ENCODE assay signal across 11 cellular contexts in the genomic region with DNA sequence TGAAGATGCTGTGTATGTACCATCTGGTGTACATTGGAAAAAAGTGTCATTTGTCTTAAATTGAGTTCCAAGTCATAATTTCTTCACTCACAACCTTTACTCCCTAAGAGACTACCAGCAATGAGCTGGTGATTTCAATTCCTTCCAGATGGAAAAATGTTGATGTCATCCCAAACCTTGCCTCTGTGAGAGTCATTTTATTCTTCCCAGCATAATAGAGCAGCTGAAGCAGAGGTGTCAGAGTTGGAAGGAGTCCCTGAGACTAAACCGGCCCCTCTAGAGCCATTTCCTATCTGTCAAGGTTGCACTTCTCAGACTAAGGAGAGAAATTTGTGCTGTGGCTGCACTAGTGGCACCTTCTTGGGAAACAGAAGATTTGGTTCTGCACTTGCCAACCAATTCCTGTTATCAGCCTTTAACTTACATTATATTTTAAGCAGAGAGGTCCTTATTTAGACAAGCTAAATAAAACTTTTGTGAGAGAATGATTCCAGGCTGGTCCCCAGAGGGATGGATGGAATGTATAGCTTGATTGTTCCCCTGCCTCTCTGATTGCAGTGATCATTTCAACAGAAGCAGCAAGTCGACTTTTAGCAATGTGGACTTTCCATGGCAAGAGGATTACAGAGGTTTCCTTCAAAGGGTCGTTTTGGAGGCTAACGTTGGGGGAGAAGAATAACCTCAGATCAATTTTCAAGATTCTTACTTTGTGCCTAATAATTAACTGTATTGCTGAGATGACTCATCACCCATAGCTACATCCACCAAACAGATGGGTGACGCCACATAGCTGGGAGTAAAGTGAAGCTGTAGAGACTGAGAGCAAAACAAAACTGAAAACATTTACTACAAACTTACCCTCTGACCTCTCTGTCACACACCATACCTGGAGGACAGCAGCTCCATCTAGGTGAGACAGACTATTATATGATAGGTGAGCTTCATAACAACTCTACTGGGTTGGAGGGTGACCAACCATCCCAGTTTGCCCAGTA.
A peak's percentile ranks its signal among the peaks of the same experiment; 100 is the strongest.
DNase-seq lines count a peak whose midpoint lies in the region; ATAC-seq and TF ChIP-seq lines count a peak whose summit lies in the region.
"Had no signal": no experiment of that assay in that cellular context is flagged by ENCODE, and none has a peak within 500 bp of the region (broad histone marks: within the 10 kb centered on the region; RNA-seq: fewer than 3 reads in every experiment).

No MANE protein-coding gene starts in this region.

- intact Hi-C loops in vagina (cut with DNase I) = no loop called here
- intact Hi-C loops in ascending aorta (cut with DNase I) = no loop called here

- peak overlapping the region; percentile 42 for H3K4me2 ChIP-seq in mesenchymal stem cell (ENCODE audit: low read length, poor library complexity, severe bottlenecking)

- no peak overlapping the region for H4K91ac ChIP-seq in mesenchymal stem cell (ENCODE audit: low read length)

- H2AFZ ChIP-seq in mesenchymal stem cell (ENCODE audit: low read depth, low read length) = no peak overlapping the region

- POLR2A ChIA-PET in HEK293 (lab: Yijun Ruan, JAX) = no interaction called here

- no peak for TF ChIP-seq POLR2A in vagina (IDR thresholded peaks at IDR 0.05)

- H3K9me3 ChIP-seq in HEK293 (ENCODE audit: control insufficient read depth, insufficient read depth, low read depth, low read length) (no peaks in the 10 kb centered on the region), mesenchymal stem cell (ENCODE audit: control insufficient read depth, low read length) (peaks cover 8% of the 10 kb centered on the region), vagina (no peaks in the 10 kb centered on the region), ascending aorta (peaks cover 0 to 4% of the 10 kb centered on the region in 2 donors)

- CTCF ChIA-PET in HEK293 (lab: Yijun Ruan, JAX) = interaction anchor here (1.5 kb wide), 2 partner anchors 18 to 218 kb away, joined by 3 to 6 read pairs; no protein-coding TSS in a partner anchor

- peak; percentile 100 for ATAC-seq in GM18508 (IDR thresholded peaks at IDR 0.05; ENCODE audit: insufficient read depth, unreplicated experiment)
- ATAC-seq: Panc1 had no signal

- H3K4me3 ChIP-seq in HEK293 (ENCODE audit: low read depth, low read length) (no peak overlapping the region), mesenchymal stem cell (ENCODE audit: insufficient read depth in 1 of 2, low read depth in 1 of 2, low read length in 2 of 2) (peak overlapping the region in 1 of 2 experiments; percentile 38), vagina (no peak overlapping the region), ascending aorta (no peak overlapping the region)
- H3K4me3 ChIP-seq: lung had no signal

- H3K18ac ChIP-seq in mesenchymal stem cell (ENCODE audit: low read depth in 1 of 2, low read length in 2 of 2) = no peak overlapping the region

- H3K27me3 ChIP-seq in mesenchymal stem cell (ENCODE audit: control insufficient read depth in 1 of 2, insufficient read depth in 1 of 2, low read length in 2 of 2) (no peaks in the 10 kb centered on the region), vagina (no peaks in the 10 kb centered on the region), ascending aorta (no peaks in the 10 kb centered on the region)

- no peak overlapping the region for H2AK5ac ChIP-seq in mesenchymal stem cell (ENCODE audit: low read length, severe bottlenecking)

- peak overlapping the region; percentile 67 for H3K9ac ChIP-seq in mesenchymal stem cell (ENCODE audit: low read length)

- TF ChIP-seq CTCF in HEK293 (tag by site-specific recombination; IDR thresholded peaks at IDR 0.05) = no peak
- no peak for TF ChIP-seq CTCF in vagina (IDR thresholded peaks at IDR 0.05)
- TF ChIP-seq CTCF in ascending aorta (IDR thresholded peaks at IDR 0.05) = no peak

- H3K4me1 ChIP-seq in HEK293 (ENCODE audit: control insufficient read depth, insufficient read depth, low read length) = no peaks in the 10 kb centered on the region
- H3K4me1 ChIP-seq in mesenchymal stem cell (ENCODE audit: control insufficient read depth, insufficient read depth, low read depth, low read length) = no peaks in the 10 kb centered on the region
- no peaks in the 10 kb centered on the region for H3K4me1 ChIP-seq in vagina
- no peaks in the 10 kb centered on the region for H3K4me1 ChIP-seq in ascending aorta

- no peak overlapping the region for H3K4ac ChIP-seq in mesenchymal stem cell (ENCODE audit: low read depth in 1 of 2, low read length in 2 of 2)

- H2BK120ac ChIP-seq in mesenchymal stem cell (ENCODE audit: low read depth, low read length) = no peak overlapping the region

- H3K23ac ChIP-seq in mesenchymal stem cell (ENCODE audit: low read length in 2 of 2) = no peak overlapping the region

- H2BK5ac ChIP-seq in mesenchymal stem cell (ENCODE audit: low read depth, low read length, poor library complexity, severe bottlenecking) = no peak overlapping the region

- no peak overlapping the region for H2BK12ac ChIP-seq in mesenchymal stem cell (ENCODE audit: low read length in 2 of 2)

- no peak overlapping the region for H4K8ac ChIP-seq in mesenchymal stem cell (ENCODE audit: low read length)

- WGBS in mesenchymal stem cell = 68% methylated on average over 3 of the region's 5 CpGs

- H3K27ac ChIP-seq in HEK293 (ENCODE audit: extremely low read depth, low read depth, low read length) = no peak overlapping the region
- H3K27ac ChIP-seq in mesenchymal stem cell (ENCODE audit: low read length, poor library complexity, severe bottlenecking) = peak overlapping the region; percentile 80
- no peak overlapping the region for H3K27ac ChIP-seq in vagina
- H3K27ac ChIP-seq in ascending aorta = no peak overlapping the region

- peak; percentile 33 for DNase-seq in M059J (ENCODE audit: low read depth)
- peak; percentile 56 for DNase-seq in mesenchymal stem cell
- DNase-seq in stimulated activated CD8-positive, alpha-beta memory T cell treated with anti-CD3 and anti-CD28 coated beads, Interleukin-4, amount 100 ng/mL, for 48 hours = no peak
- DNase-seq in NK-92 (lab: John Stamatoyannopoulos, UW; ENCODE audit: unreplicated experiment) = no peak
- no peak for DNase-seq in vagina (ENCODE audit: extremely low spot score in 2 of 2)
- DNase-seq in ascending aorta (ENCODE audit: low spot score in 2 of 2) = no peak
- DNase-seq: amygdala had no signal

- H2BK15ac ChIP-seq in mesenchymal stem cell (ENCODE audit: low read depth, poor library complexity, severe bottlenecking) = no peak overlapping the region

- no peaks in the 10 kb centered on the region for H3K79me1 ChIP-seq in mesenchymal stem cell (replicated peaks; ENCODE audit: low read length, poor library complexity, severe bottlenecking)

- H3K14ac ChIP-seq in mesenchymal stem cell (ENCODE audit: low read length in 2 of 2) = no peak overlapping the region

- H3K36me3 ChIP-seq in HEK293 (ENCODE audit: control insufficient read depth in 2 of 2, insufficient read depth in 1 of 2, low read length in 2 of 2) (no peaks in the 10 kb centered on the region), mesenchymal stem cell (ENCODE audit: control insufficient read depth in 1 of 2, insufficient read depth in 2 of 2, low read depth in 1 of 2, low read length in 2 of 2) (no peaks in the 10 kb centered on the region), vagina (no peaks in the 10 kb centered on the region), ascending aorta (no peaks in the 10 kb centered on the region)

TF ChIP-seq in HEK293, 187 proteins besides CTCF, POLR2A, EP300 and RAD21:
- no peak for TF ChIP-seq ZNF623 (tag by site-specific recombination; IDR thresholded peaks at IDR 0.05)
- TF ChIP-seq SP7 (tag by site-specific recombination; IDR thresholded peaks at IDR 0.05) = 0 out of 2 replicates have a peak, but pooled peaks have one; percentile 24
- TF ChIP-seq ZFHX2 (tag by site-specific recombination; conservative IDR thresholded peaks at IDR 0.05) = no peak

Comparison
In these comparisons a context has a peak if more than half of its experiments do, and no peak if none do; other contexts are left out.
1. DNase-seq: peak in M059J (single experiment) and mesenchymal stem cell (single experiment); none in stimulated activated CD8-positive, alpha-beta memory T cell treated with anti-CD3 and anti-CD28 coated beads, Interleukin-4, amount 100 ng/mL, for 48 hours (single experiment), NK-92 (single experiment), vagina (0 of 2) and ascending aorta (0 of 2).